In genomic region chrX:53481816-53482485, GRCh38 we compare ENCODE assay signal across 8 cellular contexts. TPM values are rescaled to one million over a fixed set of nuclear protein-coding genes. Genes with fewer than 3 reads are reported as not detected.
DNase-seq lines count a peak whose midpoint lies in the region; ATAC-seq and TF ChIP-seq lines count a peak whose summit lies in the region.

No MANE protein-coding gene starts in this region.

- WGBS in heart right ventricle, 2 donors: 35 to 36% methylated on average over 3 of the region's 3 CpGs

- TF ChIP-seq CTCF in heart right ventricle (IDR thresholded peaks at IDR 0.05) (peak in 8 of 9 donors; percentile 10 to 66 (median 49)), gastrocnemius medialis (IDR thresholded peaks at IDR 0.05 in 4 of 5, conservative IDR thresholded peaks at IDR 0.05 in 1 of 5) (peak in 4 of 5 experiments; percentile 13 to 59 (median 35))

- H3K27me3 ChIP-seq in MG63: no peaks in the 10 kb centered on the region
- H3K27me3 ChIP-seq in SJSA1 (replicated peaks): no peaks in the 10 kb centered on the region
- H3K27me3 ChIP-seq in heart right ventricle: peaks cover 0 to 55% (median 0%) of the 10 kb centered on the region in 7 donors
- peaks cover 0 to 3% (median 0%) of the 10 kb centered on the region in 3 donors for H3K27me3 ChIP-seq in gastrocnemius medialis

- H3K27ac ChIP-seq in SJSA1 (no peak overlapping the region), heart right ventricle (no peak overlapping the region), gastrocnemius medialis (no peak overlapping the region)

- H3K4me1 Mint-ChIP-seq in activated naive CD8-positive, alpha-beta T cell treated with anti-CD3 and anti-CD28 coated beads for 36 hours: no peaks in the 10 kb centered on the region

- H3K9me3 ChIP-seq in MG63: no peaks in the 10 kb centered on the region
- H3K9me3 ChIP-seq in SJSA1 (replicated peaks): no peaks in the 10 kb centered on the region
- peaks cover 0 to 6% (median 0%) of the 10 kb centered on the region in 11 donors for H3K9me3 ChIP-seq in heart right ventricle
- no peaks in the 10 kb centered on the region for H3K9me3 ChIP-seq in gastrocnemius medialis

- no peak overlapping the region for H3K27ac Mint-ChIP-seq in activated naive CD8-positive, alpha-beta T cell treated with anti-CD3 and anti-CD28 coated beads for 36 hours

- H3K36me3 ChIP-seq in MG63: no peaks in the 10 kb centered on the region
- no peaks in the 10 kb centered on the region for H3K36me3 ChIP-seq in SJSA1
- no peaks in the 10 kb centered on the region for H3K36me3 ChIP-seq in heart right ventricle
- H3K36me3 ChIP-seq in gastrocnemius medialis: no peaks in the 10 kb centered on the region

- DNase-seq in EH (ENCODE audit: low read depth): peak; percentile 62
- DNase-seq in MG63: peak; percentile 38
- DNase-seq in SJSA1 (ENCODE audit: low read depth in 1 of 2, low spot score in 2 of 2): peak; percentile 25 to 48
- peak; percentile 15 for DNase-seq in activated naive CD8-positive, alpha-beta T cell treated with anti-CD3 and anti-CD28 coated beads for 36 hours
- DNase-seq in heart right ventricle: peak in 1 of 2 donors; percentile 12
- peak in 1 of 2 donors; percentile 29 for DNase-seq in gastrocnemius medialis

- no peaks in the 10 kb centered on the region for H3K4me1 ChIP-seq in SJSA1 (replicated peaks)
- no peaks in the 10 kb centered on the region for H3K4me1 ChIP-seq in heart right ventricle
- H3K4me1 ChIP-seq in gastrocnemius medialis: no peaks in the 10 kb centered on the region

- no peak overlapping the region for H3K4me3 Mint-ChIP-seq in activated naive CD8-positive, alpha-beta T cell treated with anti-CD3 and anti-CD28 coated beads for 36 hours

- in situ Hi-C loops in gastrocnemius medialis (cut with MboI; ENCODE audit: low sequenced_read_pairs in 4 of 4): no loop called here

- H3K27me3 Mint-ChIP-seq in activated naive CD8-positive, alpha-beta T cell treated with anti-CD3 and anti-CD28 coated beads for 36 hours: peaks cover 6% of the 10 kb centered on the region

- H3K9me3 Mint-ChIP-seq in activated naive CD8-positive, alpha-beta T cell treated with anti-CD3 and anti-CD28 coated beads for 36 hours: no peaks in the 10 kb centered on the region

- intact Hi-C loops in heart right ventricle (cut with DNase I): loop anchor here in 1 of 10 donors (5.0 kb wide), 1 partner anchor 170 kb away; no protein-coding TSS in a partner anchor
- intact Hi-C loops in gastrocnemius medialis (cut with DNase I; ENCODE audit: low total_unique reads): no loop called here

- ATAC-seq in heart right ventricle (no peak), gastrocnemius medialis (peak; percentile 42 to 66), HG03280 (IDR thresholded peaks at IDR 0.05; ENCODE audit: unreplicated experiment) (no peak), GM21367 (IDR thresholded peaks at IDR 0.05; ENCODE audit: unreplicated experiment) (no peak)

- no peak overlapping the region for H3K4me3 ChIP-seq in MG63
- no peak overlapping the region for H3K4me3 ChIP-seq in SJSA1
- H3K4me3 ChIP-seq in heart right ventricle: no peak overlapping the region
- H3K4me3 ChIP-seq in gastrocnemius medialis: no peak overlapping the region

- no peaks in the 10 kb centered on the region for H3K36me3 Mint-ChIP-seq in activated naive CD8-positive, alpha-beta T cell treated with anti-CD3 and anti-CD28 coated beads for 36 hours

- TF ChIP-seq POLR2A in gastrocnemius medialis (IDR thresholded peaks at IDR 0.05): no peak

RNA-seq across cellular contexts. Expression of gene HSD17B10, which starts 47.8 kb away (rescaled TPM):
- total RNA-seq in MG63 (2014; rRNA removed; shearing (Covaris generic); ENCODE audit: low replicate concordance): 162 and 166 TPM in 2 replicates
- 196 and 212 TPM in 2 replicates for total RNA-seq in SJSA1 (2014; rRNA removed; shearing (Covaris generic))
- 100 to 1,000 TPM; 135 to 145 TPM for total RNA-seq in activated naive CD8-positive, alpha-beta T cell treated with anti-CD3 and anti-CD28 coated beads for 36 hours
- total RNA-seq in heart right ventricle (100 to 1,000 TPM in 5 of 10 donors, 10 to 100 TPM in 5; 43.9 to 126 (median 105) TPM), gastrocnemius medialis (100 to 1,000 TPM in 1 of 4 donors, 10 to 100 TPM in 3; 62.2 to 106 (median 75.3) TPM)
- polyA plus RNA-seq in heart right ventricle: 100 to 1,000 TPM in 1 of 2 donors, 10 to 100 TPM in 1; 64.7 to 212 TPM

RNA-seq across cellular contexts. Expression of gene RIBC1, which starts 59.3 kb away (rescaled TPM):
- total RNA-seq in MG63 (2014; rRNA removed; shearing (Covaris generic); ENCODE audit: low replicate concordance): not detected in 2 replicates
- 0.39 and 2.5 TPM in 2 replicates for total RNA-seq in SJSA1 (2014; rRNA removed; shearing (Covaris generic))
- total RNA-seq in activated naive CD8-positive, alpha-beta T cell treated with anti-CD3 and anti-CD28 coated beads for 36 hours: 1 to 10 TPM; 1.1 TPM
- total RNA-seq in heart right ventricle: 1 to 10 TPM in 2 of 10 donors, under 1 TPM in 8; 0.28 to 1.6 (median 0.52) TPM
- polyA plus RNA-seq in heart right ventricle: under 1 TPM; 0.44 to 0.58 TPM
- 1 to 10 TPM in 1 of 4 donors, under 1 TPM in 1, not detected in 2; 0.52 to 1.1 TPM for total RNA-seq in gastrocnemius medialis

RNA-seq across cellular contexts. Expression of gene SMC1A, which starts 59.5 kb away (rescaled TPM):
- 5.2 and 9.9 TPM in 2 replicates for total RNA-seq in MG63 (2014; rRNA removed; shearing (Covaris generic); ENCODE audit: low replicate concordance)
- total RNA-seq in SJSA1 (2014; rRNA removed; shearing (Covaris generic)): 34.4 and 43.9 TPM in 2 replicates
- 100 to 1,000 TPM; 154 to 161 TPM for total RNA-seq in activated naive CD8-positive, alpha-beta T cell treated with anti-CD3 and anti-CD28 coated beads for 36 hours
- total RNA-seq in heart right ventricle (10 to 100 TPM; 27.4 to 55.1 (median 35.8) TPM), gastrocnemius medialis (10 to 100 TPM; 12.9 to 23.5 (median 17.1) TPM)
- polyA plus RNA-seq in heart right ventricle: 10 to 100 TPM in 1 of 2 donors, 1 to 10 TPM in 1; 9.5 to 22.4 TPM

Comparison
In these comparisons a context has a peak if more than half of its experiments do, and no peak if none do; other contexts are left out.
1. ATAC-seq: peak in gastrocnemius medialis (2 of 2); none in heart right ventricle (0 of 8), HG03280 (single experiment) and GM21367 (single experiment).